17 cellular contexts compared by ENCODE assay signal in genomic region chr17:75383842-75384195, GRCh38. TPM values are rescaled to one million over a fixed set of nuclear protein-coding genes. Genes with fewer than 3 reads are reported as not detected.
DNase-seq lines count a peak whose midpoint lies in the region; ATAC-seq, FAIRE-seq and TF ChIP-seq lines count a peak whose summit lies in the region.
"Had no signal": no experiment of that assay in that cellular context is flagged by ENCODE, and none has a peak within 500 bp of the region (broad histone marks: within the 10 kb centered on the region; RNA-seq: fewer than 3 reads in every experiment).

No MANE protein-coding gene starts in this region.

- no peak for TF ChIP-seq CTCF in chondrocyte (IDR thresholded peaks at IDR 0.05)

- H3K9me3 Mint-ChIP-seq in stimulated activated naive CD8-positive, alpha-beta T cell treated with anti-CD3 and anti-CD28 coated beads, Interleukin-15, Interleukin-2, amounts not matched to agents 100 ng/mL and 50 ng/mL, for 24 hours, result no peaks in the 10 kb centered on the region
- no peaks in the 10 kb centered on the region for H3K9me3 Mint-ChIP-seq in stimulated activated naive CD8-positive, alpha-beta T cell treated with anti-CD3 and anti-CD28 coated beads, Interleukin-15, amount 100 ng/mL, for 72 hours
- no peaks in the 10 kb centered on the region for H3K9me3 Mint-ChIP-seq in chondrocyte (ENCODE audit: low read depth)
- no peaks in the 10 kb centered on the region for H3K9me3 Mint-ChIP-seq in naive B cell
- H3K9me3 Mint-ChIP-seq in immature natural killer cell, result no peaks in the 10 kb centered on the region

- no peak for DNase-seq in stimulated activated naive CD8-positive, alpha-beta T cell treated with anti-CD3 and anti-CD28 coated beads, Interleukin-15, amount 100 ng/mL, for 72 hours
- DNase-seq in chondrocyte (ENCODE audit: low spot score) (no peak), naive B cell (no peak), immature natural killer cell (no peak), caudate nucleus (lab: John Stamatoyannopoulos, UW) (no peak), nucleus accumbens (lab: John Stamatoyannopoulos, UW) (no peak), frontal cortex (ENCODE audit: low spot score in 2 of 2) (no peak)
- DNase-seq: HCEC 1CT, KG1, NCI-H1048, NCI-H226, NCI-H69 had no signal

- peak overlapping the region; percentile 7 for H3K27ac Mint-ChIP-seq in stimulated activated naive CD8-positive, alpha-beta T cell treated with anti-CD3 and anti-CD28 coated beads, Interleukin-15, Interleukin-2, amounts not matched to agents 100 ng/mL and 50 ng/mL, for 24 hours
- peak overlapping the region in 1 of 2 donors; percentile 27 for H3K27ac Mint-ChIP-seq in stimulated activated naive CD8-positive, alpha-beta T cell treated with anti-CD3 and anti-CD28 coated beads, Interleukin-15, amount 100 ng/mL, for 72 hours
- H3K27ac Mint-ChIP-seq in chondrocyte (ENCODE audit: unreplicated experiment) (peak overlapping the region; percentile 5), naive B cell (peak overlapping the region in 4 of 6 donors; percentile 56 to 93 (median 58)), immature natural killer cell (peak overlapping the region in 2 of 6 donors; percentile 11 to 13)

- peaks cover 21% of the 10 kb centered on the region for H3K36me3 Mint-ChIP-seq in stimulated activated naive CD8-positive, alpha-beta T cell treated with anti-CD3 and anti-CD28 coated beads, Interleukin-15, Interleukin-2, amounts not matched to agents 100 ng/mL and 50 ng/mL, for 24 hours (ENCODE audit: low read depth)
- H3K36me3 Mint-ChIP-seq in chondrocyte (ENCODE audit: low read depth), result peaks cover 3% of the 10 kb centered on the region
- H3K36me3 Mint-ChIP-seq in naive B cell, result no peaks in the 10 kb centered on the region
- H3K36me3 Mint-ChIP-seq in immature natural killer cell, result peaks cover 0 to 4% (median 0%) of the 10 kb centered on the region in 3 donors

- no peaks in the 10 kb centered on the region for H3K27me3 Mint-ChIP-seq in stimulated activated naive CD8-positive, alpha-beta T cell treated with anti-CD3 and anti-CD28 coated beads, Interleukin-15, Interleukin-2, amounts not matched to agents 100 ng/mL and 50 ng/mL, for 24 hours
- no peaks in the 10 kb centered on the region for H3K27me3 Mint-ChIP-seq in stimulated activated naive CD8-positive, alpha-beta T cell treated with anti-CD3 and anti-CD28 coated beads, Interleukin-15, amount 100 ng/mL, for 72 hours
- no peaks in the 10 kb centered on the region for H3K27me3 Mint-ChIP-seq in chondrocyte (ENCODE audit: low read depth)
- no peaks in the 10 kb centered on the region for H3K27me3 Mint-ChIP-seq in naive B cell
- peaks cover 0 to 3% (median 0%) of the 10 kb centered on the region in 3 donors for H3K27me3 Mint-ChIP-seq in immature natural killer cell (ENCODE audit: low read depth in 3 of 3)

- H3K4me3 Mint-ChIP-seq in stimulated activated naive CD8-positive, alpha-beta T cell treated with anti-CD3 and anti-CD28 coated beads, Interleukin-15, Interleukin-2, amounts not matched to agents 100 ng/mL and 50 ng/mL, for 24 hours, result no peak overlapping the region
- H3K4me3 Mint-ChIP-seq in stimulated activated naive CD8-positive, alpha-beta T cell treated with anti-CD3 and anti-CD28 coated beads, Interleukin-15, amount 100 ng/mL, for 72 hours, result no peak overlapping the region
- H3K4me3 Mint-ChIP-seq in chondrocyte (ENCODE audit: unreplicated experiment) (no peak overlapping the region), naive B cell (peak overlapping the region in 2 of 8 donors; percentile 33 to 45), immature natural killer cell (no peak overlapping the region)

- no peak overlapping the region for H3K27ac ChIP-seq in caudate nucleus (ENCODE audit: low read depth, low read length)
- H3K27ac ChIP-seq: C4-2B, HL-60 had no signal

- peaks cover 55% of the 10 kb centered on the region for H3K4me1 Mint-ChIP-seq in stimulated activated naive CD8-positive, alpha-beta T cell treated with anti-CD3 and anti-CD28 coated beads, Interleukin-15, Interleukin-2, amounts not matched to agents 100 ng/mL and 50 ng/mL, for 24 hours (ENCODE audit: low read depth)
- peaks cover 29% of the 10 kb centered on the region for H3K4me1 Mint-ChIP-seq in stimulated activated naive CD8-positive, alpha-beta T cell treated with anti-CD3 and anti-CD28 coated beads, Interleukin-15, amount 100 ng/mL, for 72 hours
- H3K4me1 Mint-ChIP-seq in chondrocyte (ENCODE audit: low read depth) (peaks cover 13% of the 10 kb centered on the region), naive B cell (peaks cover 25 to 87% (median 51%) of the 10 kb centered on the region in 3 donors), immature natural killer cell (peaks cover 62 to 77% of the 10 kb centered on the region in 2 donors)

- ATAC-seq in stimulated activated naive CD8-positive, alpha-beta T cell treated with anti-CD3 and anti-CD28 coated beads, Interleukin-15, amount 100 ng/mL, for 72 hours, result no peak
- ATAC-seq in naive B cell (ENCODE audit: low read depth in 2 of 2), result no peak
- ATAC-seq: GM12878 had no signal

- FAIRE-seq in frontal cortex (lab: Jason Lieb, UNC), result no peak
- FAIRE-seq: GM12878, GM18507 had no signal

RNA-seq across cellular contexts. Expression of gene GRB2, which starts 21.7 kb away (rescaled TPM):
- total RNA-seq in chondrocyte (73.9 to 83.7 TPM (median 79.4 TPM) in 3 replicates), frontal cortex (159 TPM)
- polyA plus RNA-seq in naive B cell (ENCODE audit: low read depth in 6 of 6) (100 to 1,000 TPM; 281 to 361 (median 305) TPM), immature natural killer cell (100 to 1,000 TPM; 104 to 161 (median 135) TPM)
